9 cellular contexts compared by ENCODE assay signal in genomic region chr1:151314137-151314875, GRCh38. TPM values are rescaled to one million over a fixed set of nuclear protein-coding genes. Genes with fewer than 3 reads are reported as not detected.
A peak's percentile ranks its signal among the peaks of the same experiment; 100 is the strongest.
DNase-seq lines count a peak whose midpoint lies in the region; ATAC-seq lines count a peak whose summit lies in the region.
"Had no signal": no experiment of that assay in that cellular context is flagged by ENCODE, and none has a peak within 500 bp of the region (broad histone marks: within the 10 kb centered on the region; RNA-seq: fewer than 3 reads in every experiment).

No MANE protein-coding gene starts in this region.

- H3K9me3 ChIP-seq in CD8-positive, alpha-beta memory T cell (ENCODE audit: low read length) = no peaks in the 10 kb centered on the region

- no peak overlapping the region for H3K4me3 ChIP-seq in CD8-positive, alpha-beta memory T cell (ENCODE audit: low read length)

- H3K36me3 Mint-ChIP-seq in CD8-positive, alpha-beta memory T cell = peaks cover 0 to 85% (median 11%) of the 10 kb centered on the region in 3 donors
- H3K36me3 Mint-ChIP-seq in activated T-helper 17 cell treated with anti-CD3 and anti-CD28 coated beads, Interleukin-2, amount 50 U/mL, for 72 hours (ENCODE audit: low read depth) = peaks cover 90% of the 10 kb centered on the region

- H3K27me3 ChIP-seq in CD8-positive, alpha-beta memory T cell (ENCODE audit: insufficient read depth, low read length, poor library complexity, severe bottlenecking) = no peaks in the 10 kb centered on the region

- peaks cover 42 to 62% (median 54%) of the 10 kb centered on the region in 3 donors for H3K4me1 Mint-ChIP-seq in CD8-positive, alpha-beta memory T cell
- H3K4me1 Mint-ChIP-seq in activated T-helper 17 cell treated with anti-CD3 and anti-CD28 coated beads, Interleukin-2, amount 50 U/mL, for 72 hours = peaks cover 35% of the 10 kb centered on the region

- CTCF ChIA-PET in CD8-positive, alpha-beta memory T cell (lab: Charles Lee) = interaction anchor here (1.2 kb wide), 1 partner anchor 13 kb away, joined by 3 read pairs; no protein-coding TSS in a partner anchor

- H3K36me3 ChIP-seq in CD8-positive, alpha-beta memory T cell (ENCODE audit: insufficient read depth, low read length) = peaks cover 55% of the 10 kb centered on the region

- no peaks in the 10 kb centered on the region for H3K9me3 Mint-ChIP-seq in CD8-positive, alpha-beta memory T cell
- no peaks in the 10 kb centered on the region for H3K9me3 Mint-ChIP-seq in activated T-helper 17 cell treated with anti-CD3 and anti-CD28 coated beads, Interleukin-2, amount 50 U/mL, for 72 hours

- DNase-seq in CD8-positive, alpha-beta memory T cell = no peak
- DNase-seq in head of caudate nucleus (peak; percentile 77 to 98 (median 91)), posterior vena cava (ENCODE audit: low spot score) (peak; percentile 94), germinal center (ENCODE audit: low spot score) (no peak), NCI-H526 (lab: John Stamatoyannopoulos, UW) (no peak)
- DNase-seq: activated CD4-positive, alpha-beta T cell treated with anti-CD3 and anti-CD28 coated beads, Interleukin-2, amount 50 U/mL, for 1 hour had no signal

- H3K27me3 Mint-ChIP-seq in CD8-positive, alpha-beta memory T cell = peaks cover 0 to 1% of the 10 kb centered on the region in 2 donors
- no peaks in the 10 kb centered on the region for H3K27me3 Mint-ChIP-seq in activated T-helper 17 cell treated with anti-CD3 and anti-CD28 coated beads, Interleukin-2, amount 50 U/mL, for 72 hours

- H3K4me1 ChIP-seq in CD8-positive, alpha-beta memory T cell (ENCODE audit: insufficient read depth, low read length) = peaks cover 19% of the 10 kb centered on the region

- POLR2A ChIA-PET in CD8-positive, alpha-beta memory T cell (lab: Charles Lee) = interaction anchor here (0.5 to 0.6 kb wide), 2 partner anchors 29 to 104 kb away, joined by 3 to 4 read pairs; no protein-coding TSS in a partner anchor

- no peak overlapping the region for H3K27ac ChIP-seq in CD8-positive, alpha-beta memory T cell (ENCODE audit: low read depth, low read length)

- ATAC-seq in activated T-helper 17 cell treated with anti-CD3 and anti-CD28 coated beads, Interleukin-2, amount 50 U/mL, for 72 hours (replicated peaks) = no peak
- ATAC-seq in GM18873 (IDR thresholded peaks at IDR 0.05; ENCODE audit: low FRiP score, unreplicated experiment) = no peak
- ATAC-seq in HG03196 (IDR thresholded peaks at IDR 0.05; ENCODE audit: unreplicated experiment) = no peak

- no peak overlapping the region for H3K4me3 Mint-ChIP-seq in CD8-positive, alpha-beta memory T cell
- no peak overlapping the region for H3K4me3 Mint-ChIP-seq in activated T-helper 17 cell treated with anti-CD3 and anti-CD28 coated beads, Interleukin-2, amount 50 U/mL, for 72 hours

- peak overlapping the region in 7 of 8 donors; percentile 5 to 49 (median 16) for H3K27ac Mint-ChIP-seq in CD8-positive, alpha-beta memory T cell
- peak overlapping the region; percentile 98 for H3K27ac Mint-ChIP-seq in activated T-helper 17 cell treated with anti-CD3 and anti-CD28 coated beads, Interleukin-2, amount 50 U/mL, for 72 hours

- intact Hi-C loops in head of caudate nucleus (cut with DNase I) (no loop called here), posterior vena cava (cut with DNase I) (no loop called here)

RNA-seq across cellular contexts. Expression of gene PI4KB, which starts 12.9 kb away (rescaled TPM):
- total RNA-seq in CD8-positive, alpha-beta memory T cell = 10 to 100 TPM; 59.9 to 65.5 TPM
- 67.5 TPM for polyA plus RNA-seq in CD8-positive, alpha-beta memory T cell
- 10 to 100 TPM; 70.0 to 76.8 TPM for total RNA-seq in activated T-helper 17 cell treated with anti-CD3 and anti-CD28 coated beads, Interleukin-2, amount 50 U/mL, for 72 hours
- total RNA-seq in posterior vena cava = 10 to 100 TPM; 51.9 to 58.7 TPM

RNA-seq across cellular contexts. Expression of gene ZNF687, which starts 32.2 kb away (rescaled TPM):
- total RNA-seq in CD8-positive, alpha-beta memory T cell = 10 to 100 TPM; 23.8 to 26.5 TPM
- polyA plus RNA-seq in CD8-positive, alpha-beta memory T cell = 1.6 TPM
- 10 to 100 TPM; 24.9 to 29.6 TPM for total RNA-seq in activated T-helper 17 cell treated with anti-CD3 and anti-CD28 coated beads, Interleukin-2, amount 50 U/mL, for 72 hours
- total RNA-seq in posterior vena cava = 10 to 100 TPM; 16.7 to 17.1 TPM

RNA-seq across cellular contexts. Expression of gene RFX5, which starts 32.7 kb away (rescaled TPM):
- 10 to 100 TPM; 77.2 to 77.4 TPM for total RNA-seq in CD8-positive, alpha-beta memory T cell
- polyA plus RNA-seq in CD8-positive, alpha-beta memory T cell = 38.0 TPM
- 10 to 100 TPM; 48.0 to 86.0 TPM for total RNA-seq in activated T-helper 17 cell treated with anti-CD3 and anti-CD28 coated beads, Interleukin-2, amount 50 U/mL, for 72 hours
- total RNA-seq in posterior vena cava = 10 to 100 TPM; 26.0 to 31.1 TPM

RNA-seq across cellular contexts. Expression of gene SELENBP1, which starts 58.2 kb away (rescaled TPM):
- total RNA-seq in CD8-positive, alpha-beta memory T cell = not detected
- not detected for polyA plus RNA-seq in CD8-positive, alpha-beta memory T cell
- not detected for total RNA-seq in activated T-helper 17 cell treated with anti-CD3 and anti-CD28 coated beads, Interleukin-2, amount 50 U/mL, for 72 hours
- 10 to 100 TPM; 14.9 to 50.4 TPM for total RNA-seq in posterior vena cava

RNA-seq across cellular contexts. Expression of gene PSMD4, which starts 59.8 kb away (rescaled TPM):
- 100 to 1,000 TPM; 250 to 256 TPM for total RNA-seq in CD8-positive, alpha-beta memory T cell
- polyA plus RNA-seq in CD8-positive, alpha-beta memory T cell = 239 TPM
- total RNA-seq in activated T-helper 17 cell treated with anti-CD3 and anti-CD28 coated beads, Interleukin-2, amount 50 U/mL, for 72 hours = 100 to 1,000 TPM; 174 to 196 TPM
- total RNA-seq in posterior vena cava = 100 to 1,000 TPM; 131 to 139 TPM

Comparison
In these comparisons a context has a peak if more than half of its experiments do, and no peak if none do; other contexts are left out.
1. DNase-seq: peak in head of caudate nucleus (42 of 42) and posterior vena cava (single experiment); none in CD8-positive, alpha-beta memory T cell (0 of 5), germinal center (single experiment) and NCI-H526 (0 of 2).